ENCODE assay signal across 8 cellular contexts in genomic region chr2:201072201-201072530, GRCh38. TPM values are rescaled to one million over a fixed set of nuclear protein-coding genes. Genes with fewer than 3 reads are reported as not detected.
A peak's percentile ranks its signal among the peaks of the same experiment; 100 is the strongest.
DNase-seq lines count a peak whose midpoint lies in the region; ATAC-seq and TF ChIP-seq lines count a peak whose summit lies in the region.

No MANE protein-coding gene starts in this region.

- H3K4me3 Mint-ChIP-seq in activated T-cell treated with anti-CD3 and anti-CD28 coated beads, Interleukin-2, amount 50 U/mL, for 24 hours, result peak overlapping the region; percentile 94

- no peak for TF ChIP-seq POLR2A in gastrocnemius medialis (IDR thresholded peaks at IDR 0.05)

- H3K9me3 Mint-ChIP-seq in activated T-cell treated with anti-CD3 and anti-CD28 coated beads, Interleukin-2, amount 50 U/mL, for 24 hours, result no peaks in the 10 kb centered on the region

- H3K36me3 Mint-ChIP-seq in activated T-cell treated with anti-CD3 and anti-CD28 coated beads, Interleukin-2, amount 50 U/mL, for 24 hours (ENCODE audit: low read depth), result peaks cover 33% of the 10 kb centered on the region

- H3K9me3 ChIP-seq in Panc1 (ENCODE audit: control insufficient read depth, insufficient read depth, low read depth, low read length) (no peaks in the 10 kb centered on the region), fibroblast of lung (ENCODE audit: control insufficient read depth, insufficient read depth, low read depth, low read length) (no peaks in the 10 kb centered on the region), gastrocnemius medialis (no peaks in the 10 kb centered on the region)

- no peak for TF ChIP-seq CTCF in Panc1 (IDR thresholded peaks at IDR 0.05)
- no peak for TF ChIP-seq CTCF in fibroblast of lung (conservative IDR thresholded peaks at IDR 0.05 in 1 of 2, IDR thresholded peaks at IDR 0.05 in 1 of 2; ENCODE audit: low read depth in 1 of 2, low read length in 2 of 2)
- no peak for TF ChIP-seq CTCF in gastrocnemius medialis (IDR thresholded peaks at IDR 0.05 in 4 of 5, conservative IDR thresholded peaks at IDR 0.05 in 1 of 5)

- peak overlapping the region; percentile 58 for H2AFZ ChIP-seq in fibroblast of lung (ENCODE audit: low read length)

- BruUV-seq in Panc1 (replicated peaks; lab: Mats Ljungman, UMichigan), result TSS peak; percentile 96

- peaks cover 60% of the 10 kb centered on the region for H3K79me2 ChIP-seq in fibroblast of lung (ENCODE audit: control insufficient read depth, insufficient read depth, low read length)

- peak overlapping the region; percentile 78 for H3K4me2 ChIP-seq in fibroblast of lung (ENCODE audit: extremely low read depth, insufficient read depth, low read length)

- H3K4me1 ChIP-seq in Panc1 (ENCODE audit: control insufficient read depth, insufficient read depth, low read length), result peaks cover 22% of the 10 kb centered on the region
- H3K4me1 ChIP-seq in fibroblast of lung (ENCODE audit: control insufficient read depth, extremely low read depth, insufficient read depth, low read length), result no peaks in the 10 kb centered on the region
- H3K4me1 ChIP-seq in gastrocnemius medialis, result peaks cover 49 to 52% of the 10 kb centered on the region in 2 donors

- no peaks in the 10 kb centered on the region for H3K27me3 Mint-ChIP-seq in activated T-cell treated with anti-CD3 and anti-CD28 coated beads, Interleukin-2, amount 50 U/mL, for 24 hours

- no peaks in the 10 kb centered on the region for H4K20me1 ChIP-seq in fibroblast of lung (ENCODE audit: control insufficient read depth, extremely low read depth, insufficient read depth, low read length)

- H3K27me3 ChIP-seq in Panc1 (ENCODE audit: control insufficient read depth, insufficient read depth, low read length), result no peaks in the 10 kb centered on the region
- no peaks in the 10 kb centered on the region for H3K27me3 ChIP-seq in fibroblast of lung (ENCODE audit: control insufficient read depth, insufficient read depth, low read length)
- H3K27me3 ChIP-seq in gastrocnemius medialis, result no peaks in the 10 kb centered on the region

- H3K36me3 ChIP-seq in Panc1 (ENCODE audit: control insufficient read depth, insufficient read depth, low read length), result no peaks in the 10 kb centered on the region
- no peaks in the 10 kb centered on the region for H3K36me3 ChIP-seq in fibroblast of lung (ENCODE audit: control insufficient read depth, insufficient read depth, low read length)
- H3K36me3 ChIP-seq in gastrocnemius medialis, result no peaks in the 10 kb centered on the region

- DNase-seq in activated T-cell treated with anti-CD3 and anti-CD28 coated beads, Interleukin-2, amount 50 U/mL, for 24 hours, result no peak
- DNase-seq in activated T-cell treated with anti-CD3 and anti-CD28 coated beads, Interleukin-2, amount 50 U/mL, for 48 hours, result no peak
- DNase-seq in Panc1 (ENCODE audit: low read depth, low spot score) (no peak), fibroblast of lung (ENCODE audit: low read depth in 2 of 2) (no peak), gastrocnemius medialis (no peak), SKM-1 treated with dmso at 0.1 percent for 144 hours (lab: John Stamatoyannopoulos, UW; ENCODE audit: unreplicated experiment) (no peak), occipital lobe (lab: John Stamatoyannopoulos, UW) (no peak)

- H3K4me1 Mint-ChIP-seq in activated T-cell treated with anti-CD3 and anti-CD28 coated beads, Interleukin-2, amount 50 U/mL, for 24 hours (ENCODE audit: low read depth), result peaks cover 52% of the 10 kb centered on the region

- POLR2A ChIA-PET in Panc1 (lab: Charles Lee), result interaction anchor here (0.6 kb wide), 1 partner anchor 166 kb away, joined by 4 read pairs; no protein-coding TSS in a partner anchor

- H3K27ac Mint-ChIP-seq in activated T-cell treated with anti-CD3 and anti-CD28 coated beads, Interleukin-2, amount 50 U/mL, for 24 hours, result peak overlapping the region; percentile 95

- H3K4me3 ChIP-seq in Panc1 (ENCODE audit: low read depth in 2 of 2, low read length in 2 of 2) (peak overlapping the region; percentile 92 to 99), fibroblast of lung (replicated peaks in 1 of 4; ENCODE audit: control extremely low read depth in 1 of 4, insufficient read depth in 1 of 4, low read depth in 3 of 4, low read length in 4 of 4) (peak overlapping the region; percentile 52 to 100 (median 80)), gastrocnemius medialis (peak overlapping the region; percentile 66 to 97 (median 88))

- ATAC-seq in Panc1, result peak; percentile 6; the same call in 1 of the 2 replicates
- ATAC-seq in gastrocnemius medialis, result peak; percentile 0 to 15
- no peak for ATAC-seq in GM21367 (IDR thresholded peaks at IDR 0.05; ENCODE audit: unreplicated experiment)

- H3K27ac ChIP-seq in Panc1 (ENCODE audit: low read length) (peak overlapping the region; percentile 94), fibroblast of lung (ENCODE audit: insufficient read depth, low read length) (peak overlapping the region; percentile 77), gastrocnemius medialis (peak overlapping the region; percentile 83 to 96 (median 88))

- CTCF ChIA-PET in Panc1 (lab: Charles Lee), result interaction anchor here (1.1 kb wide), 1 partner anchor 86 kb away, joined by 3 read pairs; no protein-coding TSS in a partner anchor

- intact Hi-C loops in Panc1 (cut with micrococcal nuclease; ENCODE audit: unreplicated experiment) (no loop called here), gastrocnemius medialis (cut with DNase I; ENCODE audit: low total_unique reads) (loop anchor here (5.0 kb wide), 1 partner anchor 360 kb away; no protein-coding TSS in a partner anchor)

- in situ Hi-C loops in Panc1 (cut with HindIII; ENCODE audit: low pct_unique_long_range_greater_than_20kb, low sequenced_read_pairs), result no loop called here
- in situ Hi-C loops in gastrocnemius medialis (cut with MboI; ENCODE audit: low sequenced_read_pairs in 4 of 4), result loop anchor here in 3 of 4 donors (10.0 to 25.0 kb wide), 3 partner anchors 110 to 360 kb away; partner anchors contain the start of gene ORC2 (in 2 of the 3)

- H3K9ac ChIP-seq in fibroblast of lung (ENCODE audit: insufficient read depth, low read length), result peak overlapping the region; percentile 65

RNA-seq across cellular contexts. Expression of gene NDUFB3, which starts 0.4 kb away (rescaled TPM):
- total RNA-seq in Panc1 (2021; ENCODE audit: unreplicated experiment) (88.6 TPM), fibroblast of lung (69.9 and 77.5 TPM in 2 replicates), gastrocnemius medialis (100 to 1,000 TPM; 107 to 146 (median 135) TPM), occipital lobe (39.8 TPM)
- polyA plus RNA-seq in Panc1 (2012; ENCODE audit: insufficient read length), result 47.9 TPM
- 117 and 121 TPM in 2 replicates for polyA plus RNA-seq in fibroblast of lung
- 134 and 162 TPM in 2 replicates for polyA plus RNA-seq in fibroblast of lung (2012)
- 2.3 and 5.1 TPM in 2 replicates for polyA minus RNA-seq in fibroblast of lung (ENCODE audit: low replicate concordance)

RNA-seq across cellular contexts. Expression of gene HYCC2, which starts 0.7 kb away (rescaled TPM):
- total RNA-seq in Panc1 (2021; ENCODE audit: unreplicated experiment), result 12.0 TPM
- 1.9 TPM for polyA plus RNA-seq in Panc1 (2012; ENCODE audit: insufficient read length)
- 6.2 and 8.6 TPM in 2 replicates for total RNA-seq in fibroblast of lung
- polyA plus RNA-seq in fibroblast of lung, result 3.4 and 6.2 TPM in 2 replicates
- 2.2 and 5.4 TPM in 2 replicates for polyA plus RNA-seq in fibroblast of lung (2012)
- 2.6 and 2.9 TPM in 2 replicates for polyA minus RNA-seq in fibroblast of lung (ENCODE audit: low replicate concordance)
- total RNA-seq in gastrocnemius medialis, result 10 to 100 TPM in 1 of 4 donors, 1 to 10 TPM in 3; 2.3 to 12.5 (median 3.5) TPM
- 54.4 TPM for total RNA-seq in occipital lobe

RNA-seq across cellular contexts. Expression of gene CFLAR, which starts 43.8 kb away (rescaled TPM):
- 46.3 TPM for total RNA-seq in Panc1 (2021; ENCODE audit: unreplicated experiment)
- 22.2 TPM for polyA plus RNA-seq in Panc1 (2012; ENCODE audit: insufficient read length)
- total RNA-seq in fibroblast of lung, result 80.4 and 86.5 TPM in 2 replicates
- 24.9 and 39.3 TPM in 2 replicates for polyA plus RNA-seq in fibroblast of lung
- polyA plus RNA-seq in fibroblast of lung (2012), result 18.4 and 31.1 TPM in 2 replicates
- 46.1 and 77.7 TPM in 2 replicates for polyA minus RNA-seq in fibroblast of lung (ENCODE audit: low replicate concordance)
- total RNA-seq in gastrocnemius medialis, result 100 to 1,000 TPM; 298 to 491 (median 352) TPM
- total RNA-seq in occipital lobe, result 35.1 TPM
